Comparison of ENCODE assay signal across 24 cellular contexts in genomic region chr10:70912556-70912955, GRCh38.
"Had no signal": no experiment of that assay in that cellular context is flagged by ENCODE, and none has a peak within 500 bp of the region (broad histone marks: within the 10 kb centered on the region; RNA-seq: fewer than 3 reads in every experiment).

No MANE protein-coding gene starts in this region.

- H3K9me3 ChIP-seq: SJSA1 had no signal

- ATAC-seq: activated CD8-positive, alpha-beta memory T cell treated with anti-CD3 and anti-CD28 coated beads, Interleukin-2, amount 10 ng/mL, durations not matched to agents 7 days and 5 days; Panc1; T-helper 17 cell had no signal

- H3K9ac ChIP-seq: KMS-11 had no signal

- FAIRE-seq: astrocyte had no signal

- H3K27ac ChIP-seq: KMS-11, SJSA1 had no signal

- H3K4me3 ChIP-seq: SJSA1 had no signal

- H3K36me3 ChIP-seq: SJSA1 had no signal

- H3K4me1 ChIP-seq: SJSA1 had no signal

- H3K4me2 ChIP-seq: KMS-11 had no signal

- DNase-seq: activated B cell treated with CpG ODN at 0.5 μM for 24 hours; activated CD4-positive, alpha-beta T cell treated with anti-CD3 and anti-CD28 coated beads for 1 hour; activated CD4-positive, alpha-beta T cell treated with anti-CD3 and anti-CD28 coated beads, Interleukin-2, amount 10 ng/mL, durations not matched to agents 24 days and 14 days; activated CD4-positive, alpha-beta T cell treated with anti-CD3 and anti-CD28 coated beads, Interleukin-2, amount 50 U/mL, for 48 hours; activated CD8-positive, alpha-beta memory T cell treated with anti-CD3 and anti-CD28 coated beads, Interleukin-2, amount 10 ng/mL, durations not matched to agents 7 days and 5 days; activated effector memory CD4-positive, alpha-beta T cell treated with Interleukin-2 at 50 U/mL for 16 hours; activated naive CD4-positive, alpha-beta T cell; activated T-cell treated with anti-CD3 and anti-CD28 coated beads, Interleukin-2, amount 50 U/mL, for 24 hours; NCI-H1092 treated with DMSO at 0.1 percent for 48 hours; NCI-H1436; NCI-H1694 treated with DMSO at 0.1 percent for 48 hours; NCI-H2029 treated with DMSO at 0.1 percent for 48 hours; NCI-H510A treated with DMSO at 0.1 percent for 48 hours; NCI-H69; NK-92 treated with Interleukin-12 subunit alpha and Interleukin-12 subunit beta, amount 100 ng/mL, for 24 hours; OCI-M1; RPMI8226; SHP77; T-helper 17 cell; T-helper 9 cell had no signal
